3 cellular contexts compared by ENCODE assay signal in the genomic region with DNA sequence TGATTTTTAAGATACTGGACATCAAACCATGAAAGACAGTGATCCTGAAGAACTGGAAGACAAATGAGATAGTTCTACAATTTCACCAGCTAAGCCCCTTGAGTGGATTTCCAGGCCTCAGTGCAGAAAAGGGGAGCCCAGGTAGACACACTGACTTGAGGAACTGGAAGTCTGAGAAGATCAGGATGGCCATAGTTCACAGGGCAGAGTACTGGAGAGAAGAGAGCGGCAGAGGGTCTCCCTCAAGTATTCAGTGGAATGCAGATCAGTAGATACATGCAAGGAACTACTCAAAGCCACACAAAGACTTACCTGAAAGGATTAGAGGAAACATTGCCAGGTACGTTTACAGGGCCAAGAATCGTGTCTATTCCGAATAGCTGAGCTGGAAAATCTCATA.
TF ChIP-seq lines count a peak whose summit lies in the region.

No MANE protein-coding gene starts in this region.

TF ChIP-seq in GM23338, 12 proteins besides CTCF, POLR2A, EP300 and RAD21:
- TF ChIP-seq, protein P1, sequence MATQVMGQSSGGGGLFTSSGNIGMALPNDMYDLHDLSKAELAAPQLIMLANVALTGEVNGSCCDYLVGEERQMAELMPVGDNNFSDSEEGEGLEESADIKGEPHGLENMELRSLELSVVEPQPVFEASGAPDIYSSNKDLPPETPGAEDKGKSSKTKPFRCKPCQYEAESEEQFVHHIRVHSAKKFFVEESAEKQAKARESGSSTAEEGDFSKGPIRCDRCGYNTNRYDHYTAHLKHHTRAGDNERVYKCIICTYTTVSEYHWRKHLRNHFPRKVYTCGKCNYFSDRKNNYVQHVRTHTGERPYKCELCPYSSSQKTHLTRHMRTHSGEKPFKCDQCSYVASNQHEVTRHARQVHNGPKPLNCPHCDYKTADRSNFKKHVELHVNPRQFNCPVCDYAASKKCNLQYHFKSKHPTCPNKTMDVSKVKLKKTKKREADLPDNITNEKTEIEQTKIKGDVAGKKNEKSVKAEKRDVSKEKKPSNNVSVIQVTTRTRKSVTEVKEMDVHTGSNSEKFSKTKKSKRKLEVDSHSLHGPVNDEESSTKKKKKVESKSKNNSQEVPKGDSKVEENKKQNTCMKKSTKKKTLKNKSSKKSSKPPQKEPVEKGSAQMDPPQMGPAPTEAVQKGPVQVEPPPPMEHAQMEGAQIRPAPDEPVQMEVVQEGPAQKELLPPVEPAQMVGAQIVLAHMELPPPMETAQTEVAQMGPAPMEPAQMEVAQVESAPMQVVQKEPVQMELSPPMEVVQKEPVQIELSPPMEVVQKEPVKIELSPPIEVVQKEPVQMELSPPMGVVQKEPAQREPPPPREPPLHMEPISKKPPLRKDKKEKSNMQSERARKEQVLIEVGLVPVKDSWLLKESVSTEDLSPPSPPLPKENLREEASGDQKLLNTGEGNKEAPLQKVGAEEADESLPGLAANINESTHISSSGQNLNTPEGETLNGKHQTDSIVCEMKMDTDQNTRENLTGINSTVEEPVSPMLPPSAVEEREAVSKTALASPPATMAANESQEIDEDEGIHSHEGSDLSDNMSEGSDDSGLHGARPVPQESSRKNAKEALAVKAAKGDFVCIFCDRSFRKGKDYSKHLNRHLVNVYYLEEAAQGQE (IDR thresholded peaks at IDR 0.05; ENCODE audit: unreplicated experiment): no peak
- TF ChIP-seq JUNB (IDR thresholded peaks at IDR 0.05; ENCODE audit: unreplicated experiment): no peak
- no peak for TF ChIP-seq EZH2phosphoT487 (IDR thresholded peaks at IDR 0.05; ENCODE audit: unreplicated experiment)
- TF ChIP-seq, protein P2, sequence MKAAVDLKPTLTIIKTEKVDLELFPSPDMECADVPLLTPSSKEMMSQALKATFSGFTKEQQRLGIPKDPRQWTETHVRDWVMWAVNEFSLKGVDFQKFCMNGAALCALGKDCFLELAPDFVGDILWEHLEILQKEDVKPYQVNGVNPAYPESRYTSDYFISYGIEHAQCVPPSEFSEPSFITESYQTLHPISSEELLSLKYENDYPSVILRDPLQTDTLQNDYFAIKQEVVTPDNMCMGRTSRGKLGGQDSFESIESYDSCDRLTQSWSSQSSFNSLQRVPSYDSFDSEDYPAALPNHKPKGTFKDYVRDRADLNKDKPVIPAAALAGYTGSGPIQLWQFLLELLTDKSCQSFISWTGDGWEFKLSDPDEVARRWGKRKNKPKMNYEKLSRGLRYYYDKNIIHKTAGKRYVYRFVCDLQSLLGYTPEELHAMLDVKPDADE (IDR thresholded peaks at IDR 0.05): no peak
- TF ChIP-seq ZNF114 (CRISPR knock-in tag; IDR thresholded peaks at IDR 0.05): no peak
- TF ChIP-seq EZH2 (IDR thresholded peaks at IDR 0.05; ENCODE audit: low read depth, unreplicated experiment): no peak
- TF ChIP-seq CREB1 (CRISPR knock-in tag; IDR thresholded peaks at IDR 0.05; ENCODE audit: low read depth): no peak
- no peak for TF ChIP-seq POLR2AphosphoS5 (IDR thresholded peaks at IDR 0.05; ENCODE audit: low read depth)
- no peak for TF ChIP-seq ZNF331 (CRISPR knock-in tag; IDR thresholded peaks at IDR 0.05; ENCODE audit: low read depth)
- no peak for TF ChIP-seq NANOG (IDR thresholded peaks at IDR 0.05; ENCODE audit: borderline replicate concordance)

TF ChIP-seq in WTC11, 78 proteins besides CTCF, POLR2A, EP300 and RAD21:
- TF ChIP-seq, protein P3, sequence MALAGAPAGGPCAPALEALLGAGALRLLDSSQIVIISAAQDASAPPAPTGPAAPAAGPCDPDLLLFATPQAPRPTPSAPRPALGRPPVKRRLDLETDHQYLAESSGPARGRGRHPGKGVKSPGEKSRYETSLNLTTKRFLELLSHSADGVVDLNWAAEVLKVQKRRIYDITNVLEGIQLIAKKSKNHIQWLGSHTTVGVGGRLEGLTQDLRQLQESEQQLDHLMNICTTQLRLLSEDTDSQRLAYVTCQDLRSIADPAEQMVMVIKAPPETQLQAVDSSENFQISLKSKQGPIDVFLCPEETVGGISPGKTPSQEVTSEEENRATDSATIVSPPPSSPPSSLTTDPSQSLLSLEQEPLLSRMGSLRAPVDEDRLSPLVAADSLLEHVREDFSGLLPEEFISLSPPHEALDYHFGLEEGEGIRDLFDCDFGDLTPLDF (CRISPR knock-in tag; IDR thresholded peaks at IDR 0.05): no peak
- TF ChIP-seq, protein P4, sequence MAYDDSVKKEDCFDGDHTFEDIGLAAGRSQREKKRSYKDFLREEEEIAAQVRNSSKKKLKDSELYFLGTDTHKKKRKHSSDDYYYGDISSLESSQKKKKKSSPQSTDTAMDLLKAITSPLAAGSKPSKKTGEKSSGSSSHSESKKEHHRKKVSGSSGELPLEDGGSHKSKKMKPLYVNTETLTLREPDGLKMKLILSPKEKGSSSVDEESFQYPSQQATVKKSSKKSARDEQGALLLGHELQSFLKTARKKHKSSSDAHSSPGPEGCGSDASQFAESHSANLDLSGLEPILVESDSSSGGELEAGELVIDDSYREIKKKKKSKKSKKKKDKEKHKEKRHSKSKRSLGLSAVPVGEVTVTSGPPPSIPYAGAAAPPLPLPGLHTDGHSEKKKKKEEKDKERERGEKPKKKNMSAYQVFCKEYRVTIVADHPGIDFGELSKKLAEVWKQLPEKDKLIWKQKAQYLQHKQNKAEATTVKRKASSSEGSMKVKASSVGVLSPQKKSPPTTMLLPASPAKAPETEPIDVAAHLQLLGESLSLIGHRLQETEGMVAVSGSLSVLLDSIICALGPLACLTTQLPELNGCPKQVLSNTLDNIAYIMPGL (CRISPR knock-in tag; IDR thresholded peaks at IDR 0.05): no peak
- TF ChIP-seq, protein P5, sequence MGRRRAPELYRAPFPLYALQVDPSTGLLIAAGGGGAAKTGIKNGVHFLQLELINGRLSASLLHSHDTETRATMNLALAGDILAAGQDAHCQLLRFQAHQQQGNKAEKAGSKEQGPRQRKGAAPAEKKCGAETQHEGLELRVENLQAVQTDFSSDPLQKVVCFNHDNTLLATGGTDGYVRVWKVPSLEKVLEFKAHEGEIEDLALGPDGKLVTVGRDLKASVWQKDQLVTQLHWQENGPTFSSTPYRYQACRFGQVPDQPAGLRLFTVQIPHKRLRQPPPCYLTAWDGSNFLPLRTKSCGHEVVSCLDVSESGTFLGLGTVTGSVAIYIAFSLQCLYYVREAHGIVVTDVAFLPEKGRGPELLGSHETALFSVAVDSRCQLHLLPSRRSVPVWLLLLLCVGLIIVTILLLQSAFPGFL (CRISPR knock-in tag; IDR thresholded peaks at IDR 0.05; ENCODE audit: borderline replicate concordance): no peak
- TF ChIP-seq, protein P6, sequence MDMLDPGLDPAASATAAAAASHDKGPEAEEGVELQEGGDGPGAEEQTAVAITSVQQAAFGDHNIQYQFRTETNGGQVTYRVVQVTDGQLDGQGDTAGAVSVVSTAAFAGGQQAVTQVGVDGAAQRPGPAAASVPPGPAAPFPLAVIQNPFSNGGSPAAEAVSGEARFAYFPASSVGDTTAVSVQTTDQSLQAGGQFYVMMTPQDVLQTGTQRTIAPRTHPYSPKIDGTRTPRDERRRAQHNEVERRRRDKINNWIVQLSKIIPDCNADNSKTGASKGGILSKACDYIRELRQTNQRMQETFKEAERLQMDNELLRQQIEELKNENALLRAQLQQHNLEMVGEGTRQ (CRISPR knock-in tag; IDR thresholded peaks at IDR 0.05): no peak
- no peak for TF ChIP-seq CREM (CRISPR knock-in tag; IDR thresholded peaks at IDR 0.05)
- no peak for TF ChIP-seq SOX15 (CRISPR knock-in tag; IDR thresholded peaks at IDR 0.05)
- TF ChIP-seq, protein P7, sequence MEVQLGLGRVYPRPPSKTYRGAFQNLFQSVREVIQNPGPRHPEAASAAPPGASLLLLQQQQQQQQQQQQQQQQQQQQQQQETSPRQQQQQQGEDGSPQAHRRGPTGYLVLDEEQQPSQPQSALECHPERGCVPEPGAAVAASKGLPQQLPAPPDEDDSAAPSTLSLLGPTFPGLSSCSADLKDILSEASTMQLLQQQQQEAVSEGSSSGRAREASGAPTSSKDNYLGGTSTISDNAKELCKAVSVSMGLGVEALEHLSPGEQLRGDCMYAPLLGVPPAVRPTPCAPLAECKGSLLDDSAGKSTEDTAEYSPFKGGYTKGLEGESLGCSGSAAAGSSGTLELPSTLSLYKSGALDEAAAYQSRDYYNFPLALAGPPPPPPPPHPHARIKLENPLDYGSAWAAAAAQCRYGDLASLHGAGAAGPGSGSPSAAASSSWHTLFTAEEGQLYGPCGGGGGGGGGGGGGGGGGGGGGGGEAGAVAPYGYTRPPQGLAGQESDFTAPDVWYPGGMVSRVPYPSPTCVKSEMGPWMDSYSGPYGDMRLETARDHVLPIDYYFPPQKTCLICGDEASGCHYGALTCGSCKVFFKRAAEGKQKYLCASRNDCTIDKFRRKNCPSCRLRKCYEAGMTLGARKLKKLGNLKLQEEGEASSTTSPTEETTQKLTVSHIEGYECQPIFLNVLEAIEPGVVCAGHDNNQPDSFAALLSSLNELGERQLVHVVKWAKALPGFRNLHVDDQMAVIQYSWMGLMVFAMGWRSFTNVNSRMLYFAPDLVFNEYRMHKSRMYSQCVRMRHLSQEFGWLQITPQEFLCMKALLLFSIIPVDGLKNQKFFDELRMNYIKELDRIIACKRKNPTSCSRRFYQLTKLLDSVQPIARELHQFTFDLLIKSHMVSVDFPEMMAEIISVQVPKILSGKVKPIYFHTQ (CRISPR knock-in tag; IDR thresholded peaks at IDR 0.05): no peak
- TF ChIP-seq ELF4 (CRISPR knock-in tag; IDR thresholded peaks at IDR 0.05; ENCODE audit: low read depth): no peak
- no peak for TF ChIP-seq ESRRA (CRISPR knock-in tag; IDR thresholded peaks at IDR 0.05; ENCODE audit: borderline replicate concordance)
- TF ChIP-seq ZNF423 (CRISPR knock-in tag; IDR thresholded peaks at IDR 0.05): no peak
- no peak for TF ChIP-seq SMAD4 (CRISPR knock-in tag; IDR thresholded peaks at IDR 0.05)
- TF ChIP-seq GRHL2 (CRISPR knock-in tag; IDR thresholded peaks at IDR 0.05; ENCODE audit: insufficient replicate concordance, severe bottlenecking): no peak
- no peak for TF ChIP-seq SP1 (CRISPR knock-in tag; conservative IDR thresholded peaks at IDR 0.05)
TF ChIP-seq in WTC11: peak in this region for 0.

TF ChIP-seq in H1, 55 proteins besides CTCF, POLR2A, EP300 and RAD21:
- no peak for TF ChIP-seq CEBPB (IDR thresholded peaks at IDR 0.05; ENCODE audit: low read depth, low read length)
- TF ChIP-seq CBX8 (IDR thresholded peaks at IDR 0.05; ENCODE audit: borderline replicate concordance, low read depth, low read length): no peak
- no peak for TF ChIP-seq TBP (IDR thresholded peaks at IDR 0.05; ENCODE audit: low read depth, low read length)
- TF ChIP-seq BCL11A (IDR thresholded peaks at IDR 0.05; ENCODE audit: low read depth in 2 of 2, low read length in 2 of 2): no peak
- no peak for TF ChIP-seq TAF1 (IDR thresholded peaks at IDR 0.05; ENCODE audit: low read depth, low read length)
- no peak for TF ChIP-seq POLR2AphosphoS5 (IDR thresholded peaks at IDR 0.05; ENCODE audit: low read depth, low read length)
- TF ChIP-seq SIN3A (conservative IDR thresholded peaks at IDR 0.05 in 1 of 2, IDR thresholded peaks at IDR 0.05 in 1 of 2; ENCODE audit: low read depth in 1 of 2, low read length in 2 of 2): no peak
- TF ChIP-seq EZH2 (IDR thresholded peaks at IDR 0.05; ENCODE audit: low read depth, low read length, severe bottlenecking): no peak
- TF ChIP-seq POU5F1 (IDR thresholded peaks at IDR 0.05; ENCODE audit: low read depth, low read length): no peak
- no peak for TF ChIP-seq RFX5 (IDR thresholded peaks at IDR 0.05; ENCODE audit: borderline replicate concordance, low read depth, low read length)
- TF ChIP-seq CHD2 (IDR thresholded peaks at IDR 0.05; ENCODE audit: low read length): no peak
TF ChIP-seq in H1: peak in this region for 0.
